Comparison of ENCODE assay signal across 23 cellular contexts in the genomic region with DNA sequence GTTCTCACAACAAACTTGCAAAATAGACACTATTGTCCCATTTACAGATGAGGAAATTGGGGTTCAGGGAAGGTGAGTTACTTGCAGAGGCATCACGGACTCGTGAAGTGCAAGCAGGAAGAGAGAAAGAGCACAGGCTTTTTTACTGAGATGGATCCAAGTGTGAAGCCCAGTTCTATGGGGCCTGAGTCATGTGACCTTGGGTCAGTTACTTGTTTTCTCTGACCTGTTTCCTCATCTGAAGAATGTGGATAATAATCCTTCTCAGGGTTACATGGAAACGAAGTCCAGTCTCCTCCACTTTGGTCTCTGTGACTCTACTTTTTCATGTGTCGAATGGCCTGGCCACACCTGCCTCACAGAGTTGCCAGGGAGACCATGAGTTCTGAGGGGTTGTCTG.
"Had no signal": no experiment of that assay in that cellular context is flagged by ENCODE, and none has a peak within 500 bp of the region (broad histone marks: within the 10 kb centered on the region; RNA-seq: fewer than 3 reads in every experiment).

No MANE protein-coding gene starts in this region.

- DNase-seq: dermis blood vessel endothelial cell; effector memory CD4-positive, alpha-beta T cell; erythroblast; hypothalamus; immature natural killer cell; islet precursor cell; mucosa of descending colon; naive B cell; pancreas; right lobe of liver; small intestine; stimulated activated CD4-positive, alpha-beta T cell treated with anti-CD3 and anti-CD28 coated beads, Interleukin-15, amount 100 ng/mL, for 24 hours; stimulated activated CD4-positive, alpha-beta T cell treated with anti-CD3 and anti-CD28 coated beads, Interleukin-2, amount 100 ng/mL, for 48 hours; stimulated activated naive B cell treated with anti-CD40 and anti-IgM and Interleukin-4, amounts not matched to agents 10 μg/mL and 1 μg/mL and 100 μg/mL, for 72 hours; upper lobe of right lung; uterus had no signal

- H3K36me3 ChIP-seq: neutrophil, pancreas, right lobe of liver, thoracic aorta, tibial nerve, upper lobe of right lung, uterus had no signal

- H3K4me1 ChIP-seq: pancreas, right lobe of liver, tibial nerve, upper lobe of right lung, uterus had no signal

- H3K9me3 ChIP-seq: mucosa of descending colon, neutrophil, pancreas, right lobe of liver, thoracic aorta, tibial nerve, upper lobe of right lung, uterus had no signal

- H3K4me3 ChIP-seq: coronary artery, lung, mucosa of descending colon, pancreas, right lobe of liver, thoracic aorta, tibial nerve, upper lobe of right lung, uterus had no signal

- H3K27ac ChIP-seq: coronary artery, neutrophil, pancreas, right lobe of liver, thoracic aorta, tibial nerve, upper lobe of right lung, uterus had no signal

- ATAC-seq: left lobe of liver; mucosa of descending colon; natural killer cell treated with Interleukin-12 subunit alpha and Interleukin-12 subunit beta and Interleukin-15 and Interleukin-18, amount 100 ng/mL, for 72 hours; pancreas; right lobe of liver; stimulated activated naive B cell treated with anti-CD40 and anti-IgM and Interleukin-4, amounts not matched to agents 10 μg/mL and 1 μg/mL and 100 μg/mL, for 72 hours; upper lobe of right lung had no signal

- H3K27me3 ChIP-seq: pancreas, right lobe of liver, upper lobe of right lung, uterus had no signal
